Comparison of ENCODE assay signal across 8 cellular contexts in the genomic region with DNA sequence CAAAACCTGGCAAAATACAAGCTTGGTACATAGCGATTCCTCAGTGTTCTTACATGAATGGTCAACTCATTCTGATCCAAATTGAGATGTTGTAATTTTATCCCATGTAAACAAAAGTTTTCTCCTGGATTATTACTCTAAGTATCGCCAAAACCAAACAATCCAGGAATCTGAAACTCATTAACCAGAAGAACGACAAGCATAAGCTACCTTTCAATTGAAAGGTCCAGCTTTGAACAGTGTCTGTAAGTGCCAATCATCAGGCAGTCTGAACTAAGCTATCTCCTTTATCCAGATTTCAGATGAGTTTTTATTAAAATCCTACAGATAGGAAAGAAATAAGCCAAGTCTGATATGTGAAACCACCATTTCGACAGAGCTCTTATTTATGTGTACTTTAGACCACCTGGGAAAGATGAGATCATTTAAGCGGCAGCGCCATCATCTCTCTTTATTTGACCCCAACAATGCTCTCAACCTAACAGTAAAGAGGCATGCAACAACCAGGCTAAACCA. TPM values are rescaled to one million over a fixed set of nuclear protein-coding genes. Genes with fewer than 3 reads are reported as not detected.
A peak's percentile ranks its signal among the peaks of the same experiment; 100 is the strongest.
DNase-seq lines count a peak whose midpoint lies in the region; ATAC-seq and TF ChIP-seq lines count a peak whose summit lies in the region.

No MANE protein-coding gene starts in this region.

- peaks cover 31% of the 10 kb centered on the region for H3K36me3 Mint-ChIP-seq in central memory CD8-positive, alpha-beta T cell (ENCODE audit: insufficient read depth)
- no peaks in the 10 kb centered on the region for H3K36me3 Mint-ChIP-seq in naive thymus-derived CD8-positive, alpha-beta T cell

- H3K27ac ChIP-seq in C4-2B: peak overlapping the region; percentile 82; the same call in 1 of the 2 replicates

- no peak for ATAC-seq in central memory CD8-positive, alpha-beta T cell (replicated peaks; ENCODE audit: extremely low read depth, poor library complexity, severe bottlenecking)
- ATAC-seq in naive thymus-derived CD8-positive, alpha-beta T cell: no peak
- ATAC-seq in GM19397 (IDR thresholded peaks at IDR 0.05; ENCODE audit: unreplicated experiment) (no peak), HG02870 (IDR thresholded peaks at IDR 0.05; ENCODE audit: unreplicated experiment) (no peak), GM21619 (IDR thresholded peaks at IDR 0.05; ENCODE audit: unreplicated experiment) (no peak)

- H3K4me1 Mint-ChIP-seq in central memory CD8-positive, alpha-beta T cell: peaks cover 56% of the 10 kb centered on the region
- peaks cover 23 to 66% (median 54%) of the 10 kb centered on the region in 4 donors for H3K4me1 Mint-ChIP-seq in naive thymus-derived CD8-positive, alpha-beta T cell

- TF ChIP-seq CTCF in C4-2B (conservative IDR thresholded peaks at IDR 0.05): no peak

- peak overlapping the region; percentile 77 for H3K4me3 ChIP-seq in Jurkat, Clone E6-1 (ENCODE audit: low read length)

- peak overlapping the region; percentile 79 for H3K4me3 Mint-ChIP-seq in central memory CD8-positive, alpha-beta T cell
- peak overlapping the region; percentile 68 to 98 (median 94) for H3K4me3 Mint-ChIP-seq in naive thymus-derived CD8-positive, alpha-beta T cell

- POLR2A ChIA-PET in naive thymus-derived CD8-positive, alpha-beta T cell (lab: Charles Lee): interaction anchor here (1.2 to 5.3 kb wide), 5 partner anchors 8 to 165 kb away, joined by 4 to 80 read pairs (median 14); a partner anchor contains a TSS

- H3K27ac Mint-ChIP-seq in central memory CD8-positive, alpha-beta T cell (ENCODE audit: low read depth): peak overlapping the region; percentile 27
- peak overlapping the region; percentile 77 to 97 (median 94) for H3K27ac Mint-ChIP-seq in naive thymus-derived CD8-positive, alpha-beta T cell

- DNase-seq in Jurkat, Clone E6-1 (ENCODE audit: low read depth, low spot score): no peak
- DNase-seq in central memory CD8-positive, alpha-beta T cell (ENCODE audit: low spot score in 2 of 2): no peak
- no peak for DNase-seq in naive thymus-derived CD8-positive, alpha-beta T cell
- DNase-seq in activated CD4-positive, CD25-positive, alpha-beta regulatory T cell treated with anti-CD3 and anti-CD28 coated beads, Interleukin-2, amount 50 U/mL, for 72 hours: no peak

- no peaks in the 10 kb centered on the region for H3K27me3 Mint-ChIP-seq in central memory CD8-positive, alpha-beta T cell
- no peaks in the 10 kb centered on the region for H3K27me3 Mint-ChIP-seq in naive thymus-derived CD8-positive, alpha-beta T cell

- no peaks in the 10 kb centered on the region for H3K9me3 Mint-ChIP-seq in central memory CD8-positive, alpha-beta T cell
- no peaks in the 10 kb centered on the region for H3K9me3 Mint-ChIP-seq in naive thymus-derived CD8-positive, alpha-beta T cell

RNA-seq across cellular contexts. Expression of a gene that starts 2.3 kb away (rescaled TPM):
- 38.5 TPM for polyA plus RNA-seq in Jurkat, Clone E6-1 (2012; ENCODE audit: insufficient read depth, insufficient read length)
- total RNA-seq in naive thymus-derived CD8-positive, alpha-beta T cell: 10 to 100 TPM; 54.3 to 57.6 TPM
- polyA plus RNA-seq in naive thymus-derived CD8-positive, alpha-beta T cell: 1 to 10 TPM; 1.7 to 7.4 (median 6.9) TPM
